ENCODE assay signal across 1 cellular context in the genomic region with DNA sequence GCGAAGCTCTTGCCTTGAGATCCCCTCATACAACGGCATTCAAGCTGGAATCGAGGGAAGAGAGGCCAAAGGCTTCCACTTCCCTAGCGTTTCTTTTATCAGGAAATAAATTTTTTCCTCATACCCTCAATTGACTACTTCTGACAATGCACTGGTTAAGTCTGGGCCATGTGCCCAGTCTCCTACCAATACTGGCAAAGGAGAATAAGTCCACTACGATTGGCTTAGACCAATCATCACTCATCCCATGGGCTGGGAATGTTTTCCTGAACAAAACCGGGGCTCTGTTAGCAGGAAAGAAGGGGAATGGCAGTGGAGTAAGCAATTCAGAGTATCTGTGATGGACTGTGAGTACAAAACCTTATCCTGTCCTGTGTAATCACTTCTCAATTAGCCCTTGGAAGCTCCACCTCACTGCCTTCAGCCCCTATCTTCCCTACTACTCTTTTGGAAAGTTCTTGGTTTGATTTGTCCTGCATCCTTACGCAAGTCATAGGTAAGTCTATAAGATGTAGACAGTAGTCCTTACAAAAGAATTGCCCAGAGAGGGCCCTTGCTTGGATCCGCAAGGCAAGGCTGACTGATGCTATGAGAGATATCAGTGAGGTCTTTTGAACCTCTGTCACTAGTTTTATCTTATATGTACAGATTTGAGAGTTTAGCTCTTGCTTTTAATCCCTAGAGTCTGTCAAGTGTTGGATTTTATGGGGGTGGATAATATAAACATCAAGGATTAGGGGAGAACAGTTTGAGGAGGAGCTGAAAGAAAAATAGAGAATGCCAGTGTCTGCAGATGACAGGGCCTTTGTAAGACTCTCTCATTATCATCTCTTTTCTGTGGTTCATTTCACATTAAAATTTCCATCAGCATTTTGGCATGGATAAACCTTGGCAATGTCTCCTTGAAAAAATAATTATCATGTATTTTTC.
TF ChIP-seq lines count a peak whose summit lies in the region.

No MANE protein-coding gene starts in this region.

TF ChIP-seq in GM23338, 12 proteins besides CTCF, POLR2A, EP300 and RAD21 (continued from another document):
- TF ChIP-seq, protein P1, sequence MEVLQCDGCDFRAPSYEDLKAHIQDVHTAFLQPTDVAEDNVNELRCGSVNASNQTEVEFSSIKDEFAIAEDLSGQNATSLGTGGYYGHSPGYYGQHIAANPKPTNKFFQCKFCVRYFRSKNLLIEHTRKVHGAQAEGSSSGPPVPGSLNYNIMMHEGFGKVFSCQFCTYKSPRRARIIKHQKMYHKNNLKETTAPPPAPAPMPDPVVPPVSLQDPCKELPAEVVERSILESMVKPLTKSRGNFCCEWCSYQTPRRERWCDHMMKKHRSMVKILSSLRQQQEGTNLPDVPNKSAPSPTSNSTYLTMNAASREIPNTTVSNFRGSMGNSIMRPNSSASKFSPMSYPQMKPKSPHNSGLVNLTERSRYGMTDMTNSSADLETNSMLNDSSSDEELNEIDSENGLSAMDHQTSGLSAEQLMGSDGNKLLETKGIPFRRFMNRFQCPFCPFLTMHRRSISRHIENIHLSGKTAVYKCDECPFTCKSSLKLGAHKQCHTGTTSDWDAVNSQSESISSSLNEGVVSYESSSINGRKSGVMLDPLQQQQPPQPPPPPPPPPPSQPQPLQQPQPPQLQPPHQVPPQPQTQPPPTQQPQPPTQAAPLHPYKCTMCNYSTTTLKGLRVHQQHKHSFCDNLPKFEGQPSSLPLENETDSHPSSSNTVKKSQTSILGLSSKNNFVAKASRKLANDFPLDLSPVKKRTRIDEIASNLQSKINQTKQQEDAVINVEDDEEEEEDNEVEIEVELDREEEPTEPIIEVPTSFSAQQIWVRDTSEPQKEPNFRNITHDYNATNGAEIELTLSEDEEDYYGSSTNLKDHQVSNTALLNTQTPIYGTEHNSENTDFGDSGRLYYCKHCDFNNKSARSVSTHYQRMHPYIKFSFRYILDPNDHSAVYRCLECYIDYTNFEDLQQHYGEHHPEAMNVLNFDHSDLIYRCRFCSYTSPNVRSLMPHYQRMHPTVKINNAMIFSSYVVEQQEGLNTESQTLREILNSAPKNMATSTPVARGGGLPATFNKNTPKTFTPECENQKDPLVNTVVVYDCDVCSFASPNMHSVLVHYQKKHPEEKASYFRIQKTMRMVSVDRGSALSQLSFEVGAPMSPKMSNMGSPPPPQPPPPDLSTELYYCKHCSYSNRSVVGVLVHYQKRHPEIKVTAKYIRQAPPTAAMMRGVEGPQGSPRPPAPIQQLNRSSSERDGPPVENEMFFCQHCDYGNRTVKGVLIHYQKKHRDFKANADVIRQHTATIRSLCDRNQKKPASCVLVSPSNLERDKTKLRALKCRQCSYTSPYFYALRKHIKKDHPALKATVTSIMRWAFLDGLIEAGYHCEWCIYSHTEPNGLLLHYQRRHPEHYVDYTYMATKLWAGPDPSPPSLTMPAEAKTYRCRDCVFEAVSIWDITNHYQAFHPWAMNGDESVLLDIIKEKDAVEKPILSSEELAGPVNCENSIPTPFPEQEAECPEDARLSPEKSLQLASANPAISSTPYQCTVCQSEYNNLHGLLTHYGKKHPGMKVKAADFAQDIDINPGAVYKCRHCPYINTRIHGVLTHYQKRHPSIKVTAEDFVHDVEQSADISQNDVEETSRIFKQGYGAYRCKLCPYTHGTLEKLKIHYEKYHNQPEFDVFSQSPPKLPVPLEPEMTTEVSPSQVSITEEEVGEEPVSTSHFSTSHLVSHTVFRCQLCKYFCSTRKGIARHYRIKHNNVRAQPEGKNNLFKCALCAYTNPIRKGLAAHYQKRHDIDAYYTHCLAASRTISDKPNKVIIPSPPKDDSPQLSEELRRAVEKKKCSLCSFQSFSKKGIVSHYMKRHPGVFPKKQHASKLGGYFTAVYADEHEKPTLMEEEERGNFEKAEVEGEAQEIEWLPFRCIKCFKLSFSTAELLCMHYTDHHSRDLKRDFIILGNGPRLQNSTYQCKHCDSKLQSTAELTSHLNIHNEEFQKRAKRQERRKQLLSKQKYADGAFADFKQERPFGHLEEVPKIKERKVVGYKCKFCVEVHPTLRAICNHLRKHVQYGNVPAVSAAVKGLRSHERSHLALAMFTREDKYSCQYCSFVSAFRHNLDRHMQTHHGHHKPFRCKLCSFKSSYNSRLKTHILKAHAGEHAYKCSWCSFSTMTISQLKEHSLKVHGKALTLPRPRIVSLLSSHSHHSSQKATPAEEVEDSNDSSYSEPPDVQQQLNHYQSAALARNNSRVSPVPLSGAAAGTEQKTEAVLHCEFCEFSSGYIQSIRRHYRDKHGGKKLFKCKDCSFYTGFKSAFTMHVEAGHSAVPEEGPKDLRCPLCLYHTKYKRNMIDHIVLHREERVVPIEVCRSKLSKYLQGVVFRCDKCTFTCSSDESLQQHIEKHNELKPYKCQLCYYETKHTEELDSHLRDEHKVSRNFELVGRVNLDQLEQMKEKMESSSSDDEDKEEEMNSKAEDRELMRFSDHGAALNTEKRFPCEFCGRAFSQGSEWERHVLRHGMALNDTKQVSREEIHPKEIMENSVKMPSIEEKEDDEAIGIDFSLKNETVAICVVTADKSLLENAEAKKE (CRISPR knock-in tag; IDR thresholded peaks at IDR 0.05) = no peak
- TF ChIP-seq CREB1 (CRISPR knock-in tag; IDR thresholded peaks at IDR 0.05; ENCODE audit: low read depth) (no peak), STAT1 (IDR thresholded peaks at IDR 0.05; ENCODE audit: unreplicated experiment) (no peak), EZH2phosphoT487 (IDR thresholded peaks at IDR 0.05; ENCODE audit: unreplicated experiment) (no peak), NANOG (IDR thresholded peaks at IDR 0.05; ENCODE audit: borderline replicate concordance) (no peak), ZNF114 (CRISPR knock-in tag; IDR thresholded peaks at IDR 0.05) (no peak)
- TF ChIP-seq, protein P2, sequence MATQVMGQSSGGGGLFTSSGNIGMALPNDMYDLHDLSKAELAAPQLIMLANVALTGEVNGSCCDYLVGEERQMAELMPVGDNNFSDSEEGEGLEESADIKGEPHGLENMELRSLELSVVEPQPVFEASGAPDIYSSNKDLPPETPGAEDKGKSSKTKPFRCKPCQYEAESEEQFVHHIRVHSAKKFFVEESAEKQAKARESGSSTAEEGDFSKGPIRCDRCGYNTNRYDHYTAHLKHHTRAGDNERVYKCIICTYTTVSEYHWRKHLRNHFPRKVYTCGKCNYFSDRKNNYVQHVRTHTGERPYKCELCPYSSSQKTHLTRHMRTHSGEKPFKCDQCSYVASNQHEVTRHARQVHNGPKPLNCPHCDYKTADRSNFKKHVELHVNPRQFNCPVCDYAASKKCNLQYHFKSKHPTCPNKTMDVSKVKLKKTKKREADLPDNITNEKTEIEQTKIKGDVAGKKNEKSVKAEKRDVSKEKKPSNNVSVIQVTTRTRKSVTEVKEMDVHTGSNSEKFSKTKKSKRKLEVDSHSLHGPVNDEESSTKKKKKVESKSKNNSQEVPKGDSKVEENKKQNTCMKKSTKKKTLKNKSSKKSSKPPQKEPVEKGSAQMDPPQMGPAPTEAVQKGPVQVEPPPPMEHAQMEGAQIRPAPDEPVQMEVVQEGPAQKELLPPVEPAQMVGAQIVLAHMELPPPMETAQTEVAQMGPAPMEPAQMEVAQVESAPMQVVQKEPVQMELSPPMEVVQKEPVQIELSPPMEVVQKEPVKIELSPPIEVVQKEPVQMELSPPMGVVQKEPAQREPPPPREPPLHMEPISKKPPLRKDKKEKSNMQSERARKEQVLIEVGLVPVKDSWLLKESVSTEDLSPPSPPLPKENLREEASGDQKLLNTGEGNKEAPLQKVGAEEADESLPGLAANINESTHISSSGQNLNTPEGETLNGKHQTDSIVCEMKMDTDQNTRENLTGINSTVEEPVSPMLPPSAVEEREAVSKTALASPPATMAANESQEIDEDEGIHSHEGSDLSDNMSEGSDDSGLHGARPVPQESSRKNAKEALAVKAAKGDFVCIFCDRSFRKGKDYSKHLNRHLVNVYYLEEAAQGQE (IDR thresholded peaks at IDR 0.05; ENCODE audit: unreplicated experiment) = no peak
